25 cellular contexts compared by ENCODE assay signal in the genomic region with DNA sequence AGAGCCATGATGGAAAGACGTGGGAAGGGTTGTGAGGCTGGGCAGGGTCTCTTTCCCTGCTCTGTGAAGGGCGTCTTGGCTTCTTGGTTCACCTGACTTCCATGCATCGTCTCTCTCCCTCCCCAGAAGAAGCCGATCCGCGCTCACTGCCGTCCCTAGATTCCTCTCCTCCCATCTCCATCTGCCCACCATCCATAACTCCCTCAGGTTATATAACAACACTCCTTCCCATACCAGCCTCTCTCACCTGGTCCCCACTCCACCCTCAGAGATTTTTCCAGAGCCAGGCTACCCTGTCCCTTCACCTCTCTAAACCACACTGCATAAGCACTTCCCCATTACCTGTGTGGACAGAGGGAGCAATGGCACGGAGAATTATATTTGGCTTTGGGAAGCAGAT.
"Had no signal": no experiment of that assay in that cellular context is flagged by ENCODE, and none has a peak within 500 bp of the region (broad histone marks: within the 10 kb centered on the region; RNA-seq: fewer than 3 reads in every experiment).

No MANE protein-coding gene starts in this region.

- H3K27ac Mint-ChIP-seq: mesothelial cell of epicardium; naive B cell; natural killer cell; nephron progenitor cell; neural progenitor cell; progenitor cell of endocrine pancreas; stimulated activated effector memory CD8-positive, alpha-beta T cell treated with anti-CD3 and anti-CD28 coated beads, Interleukin-12 subunit alpha, Interleukin-12 subunit beta, amount 100 ng/mL, for 72 hours; stimulated activated naive CD8-positive, alpha-beta T cell treated with anti-CD3 and anti-CD28 coated beads, Interleukin-15, amount 100 ng/mL, for 72 hours; type B pancreatic cell had no signal

- H3K9me3 ChIP-seq: left ventricle myocardium inferior, neutrophil, ovary, spleen, tibial nerve, vagina had no signal

- H3K9me3 Mint-ChIP-seq: mesothelial cell of epicardium; naive B cell; natural killer cell; stimulated activated effector memory CD8-positive, alpha-beta T cell treated with anti-CD3 and anti-CD28 coated beads, Interleukin-12 subunit alpha, Interleukin-12 subunit beta, amount 100 ng/mL, for 72 hours; stimulated activated naive CD8-positive, alpha-beta T cell treated with anti-CD3 and anti-CD28 coated beads, Interleukin-15, amount 100 ng/mL, for 72 hours; type B pancreatic cell had no signal

- ATAC-seq: natural killer cell; right cardiac atrium; sciatic nerve; stimulated activated effector memory CD8-positive, alpha-beta T cell treated with anti-CD3 and anti-CD28 coated beads, Interleukin-12 subunit alpha, Interleukin-12 subunit beta, amount 100 ng/mL, for 72 hours; stimulated activated naive CD8-positive, alpha-beta T cell treated with anti-CD3 and anti-CD28 coated beads, Interleukin-15, amount 100 ng/mL, for 72 hours had no signal

- H3K36me3 ChIP-seq: neural progenitor cell, neutrophil, ovary, vagina had no signal

- H3K4me3 ChIP-seq: hepatocyte, left ventricle myocardium inferior, lung, neural progenitor cell, ovary, spleen, tibial nerve, vagina had no signal

- H3K4me1 Mint-ChIP-seq: mesothelial cell of epicardium; natural killer cell; stimulated activated effector memory CD8-positive, alpha-beta T cell treated with anti-CD3 and anti-CD28 coated beads, Interleukin-12 subunit alpha, Interleukin-12 subunit beta, amount 100 ng/mL, for 72 hours; stimulated activated naive CD8-positive, alpha-beta T cell treated with anti-CD3 and anti-CD28 coated beads, Interleukin-15, amount 100 ng/mL, for 72 hours had no signal

- H3K27ac ChIP-seq: hepatocyte, neural progenitor cell, neutrophil, ovary, spleen, tibial nerve, vagina had no signal

- H3K27me3 ChIP-seq: ovary, tibial nerve, vagina had no signal

- H3K36me3 Mint-ChIP-seq: mesothelial cell of epicardium; naive B cell; natural killer cell; neural progenitor cell; stimulated activated effector memory CD8-positive, alpha-beta T cell treated with anti-CD3 and anti-CD28 coated beads, Interleukin-12 subunit alpha, Interleukin-12 subunit beta, amount 100 ng/mL, for 72 hours; type B pancreatic cell had no signal

- DNase-seq: islet precursor cell; left ventricle myocardium inferior; mesendoderm; naive B cell; natural killer cell; nephron progenitor cell; occipital lobe; ovary; right cardiac atrium; small intestine; spleen; stimulated activated CD4-positive, alpha-beta T cell treated with anti-CD3 and anti-CD28 coated beads, Interleukin-4, amount 100 ng/mL, for 24 hours; stimulated activated naive CD4-positive, alpha-beta T cell treated with Interleukin-2 at 50 U/mL for 16 hours; stimulated activated naive CD8-positive, alpha-beta T cell treated with anti-CD3 and anti-CD28 coated beads, Interleukin-15, amount 100 ng/mL, for 72 hours had no signal

- H3K4me3 Mint-ChIP-seq: mesothelial cell of epicardium; naive B cell; natural killer cell; nephron progenitor cell; neural progenitor cell; stimulated activated effector memory CD8-positive, alpha-beta T cell treated with anti-CD3 and anti-CD28 coated beads, Interleukin-12 subunit alpha, Interleukin-12 subunit beta, amount 100 ng/mL, for 72 hours; stimulated activated naive CD8-positive, alpha-beta T cell treated with anti-CD3 and anti-CD28 coated beads, Interleukin-15, amount 100 ng/mL, for 72 hours; type B pancreatic cell had no signal
